ENCODE assay signal across 21 cellular contexts in genomic region chr19:46761418-46761831, GRCh38. TPM values are rescaled to one million over a fixed set of nuclear protein-coding genes. Genes with fewer than 3 reads are reported as not detected.
DNase-seq lines count a peak whose midpoint lies in the region; ATAC-seq and TF ChIP-seq lines count a peak whose summit lies in the region.
"Had no signal": no experiment of that assay in that cellular context is flagged by ENCODE, and none has a peak within 500 bp of the region (broad histone marks: within the 10 kb centered on the region; RNA-seq: fewer than 3 reads in every experiment).

No MANE protein-coding gene starts in this region.

- CTCF ChIA-PET in mammary epithelial cell (lab: Charles Lee; ENCODE audit: low non-redundant PET): no interaction called here

- H3K9ac ChIP-seq in GM23248 (peak overlapping the region; percentile 23; the same call in 1 of the 2 replicates), mammary epithelial cell (ENCODE audit: insufficient read depth, low read length) (no peak overlapping the region), subcutaneous abdominal adipose tissue (ENCODE audit: low read length in 5 of 5) (no peak overlapping the region)

- H3K4me3 ChIP-seq in GM23248: no peak overlapping the region
- H3K4me3 ChIP-seq in mammary epithelial cell (replicated peaks in 1 of 3; ENCODE audit: insufficient read depth in 1 of 3, low read depth in 2 of 3, low read length in 3 of 3): no peak overlapping the region
- H3K4me3 ChIP-seq in gastroesophageal sphincter: no peak overlapping the region
- no peak overlapping the region for H3K4me3 ChIP-seq in subcutaneous abdominal adipose tissue (ENCODE audit: low read depth in 1 of 5, low read length in 5 of 5)
- H3K4me3 ChIP-seq: right lobe of liver, SK-N-MC had no signal

- TF ChIP-seq EP300 in gastroesophageal sphincter (IDR thresholded peaks at IDR 0.05): no peak

- H2AFZ ChIP-seq in GM23248: no peak overlapping the region
- H2AFZ ChIP-seq in mammary epithelial cell (ENCODE audit: low read depth, low read length): no peak overlapping the region

- TF ChIP-seq CTCF in mammary epithelial cell (conservative IDR thresholded peaks at IDR 0.05 in 1 of 2, IDR thresholded peaks at IDR 0.05 in 1 of 2; ENCODE audit: extremely low read depth in 1 of 2, insufficient read depth in 1 of 2, low read depth in 1 of 2, low read length in 2 of 2) (no peak), gastroesophageal sphincter (IDR thresholded peaks at IDR 0.05) (no peak)

- no peak for TF ChIP-seq POLR2A in gastroesophageal sphincter (IDR thresholded peaks at IDR 0.05)

- ATAC-seq in gastroesophageal sphincter (no peak), HG03196 (IDR thresholded peaks at IDR 0.05; ENCODE audit: unreplicated experiment) (no peak), GM19467 (IDR thresholded peaks at IDR 0.05; ENCODE audit: unreplicated experiment) (no peak), GM21360 (IDR thresholded peaks at IDR 0.05; ENCODE audit: unreplicated experiment) (no peak)
- ATAC-seq: stimulated activated naive B cell treated with anti-CD40 and anti-IgM and Interleukin-4, amounts not matched to agents 10 μg/mL and 1 μg/mL and 100 μg/mL, for 72 hours had no signal

- 58 to 59% methylated on average over 5 of the region's 5 CpGs for WGBS in GM23248 (ENCODE audit: low coverage in 1 of 2, low lambda C conversion rate in 2 of 2, missing lambda C conversion rate in 2 of 2), 2 experiments
- 36% methylated on average over 5 of the region's 5 CpGs for WGBS in mammary epithelial cell (ENCODE audit: low coverage, missing lambda C conversion rate)
- WGBS in gastroesophageal sphincter (ENCODE audit: low coverage in 1 of 2), 2 donors: 47 to 49% methylated on average over 5 of the region's 5 CpGs

- H3K9me3 ChIP-seq in GM23248 (ENCODE audit: low read depth): no peaks in the 10 kb centered on the region
- H3K9me3 ChIP-seq in mammary epithelial cell (replicated peaks; ENCODE audit: insufficient read depth, low read length): no peaks in the 10 kb centered on the region
- no peaks in the 10 kb centered on the region for H3K9me3 ChIP-seq in gastroesophageal sphincter
- H3K9me3 ChIP-seq in subcutaneous abdominal adipose tissue (ENCODE audit: control insufficient read depth in 5 of 5, low read length in 5 of 5): no peaks in the 10 kb centered on the region
- H3K9me3 ChIP-seq: right lobe of liver had no signal

- H3K4me1 ChIP-seq in GM23248 (ENCODE audit: insufficient read depth) (peaks cover 25% of the 10 kb centered on the region), mammary epithelial cell (ENCODE audit: insufficient read depth, low read length) (peaks cover 32% of the 10 kb centered on the region), gastroesophageal sphincter (peaks cover 0 to 41% (median 11%) of the 10 kb centered on the region in 3 donors), subcutaneous abdominal adipose tissue (ENCODE audit: control insufficient read depth in 5 of 5, insufficient read depth in 5 of 5, low read length in 5 of 5) (peaks cover 0 to 37% (median 21%) of the 10 kb centered on the region in 5 donors)

- intact Hi-C loops in mammary epithelial cell (cut with micrococcal nuclease): no loop called here

- dilution Hi-C loops in mammary epithelial cell (cut with HindIII; ENCODE audit: low sequenced_read_pairs): no loop called here

- H3K36me3 ChIP-seq in GM23248 (ENCODE audit: low read depth) (no peaks in the 10 kb centered on the region), mammary epithelial cell (ENCODE audit: insufficient read depth, low read length) (no peaks in the 10 kb centered on the region), gastroesophageal sphincter (peaks cover 0 to 9% of the 10 kb centered on the region in 2 donors), subcutaneous abdominal adipose tissue (ENCODE audit: control insufficient read depth in 5 of 5, insufficient read depth in 5 of 5, low read length in 5 of 5) (peaks cover 0 to 6% (median 3%) of the 10 kb centered on the region in 5 donors)
- H3K36me3 ChIP-seq: right lobe of liver had no signal

- in situ Hi-C loops in GM23248 (cut with MboI) (no loop called here), mammary epithelial cell (cut with MboI; ENCODE audit: low sequenced_read_pairs in 2 of 2) (loop anchor here in 1 of 2 donors (25.0 kb wide), 1 partner anchor 226 kb away; no protein-coding TSS in a partner anchor)

- no peaks in the 10 kb centered on the region for H3K9me2 ChIP-seq in GM23248 (ENCODE audit: insufficient read depth)

- no peaks in the 10 kb centered on the region for H3K27me3 ChIP-seq in GM23248 (replicated peaks; ENCODE audit: insufficient read depth)
- no peaks in the 10 kb centered on the region for H3K27me3 ChIP-seq in mammary epithelial cell (ENCODE audit: insufficient read depth, low read length)
- H3K27me3 ChIP-seq in gastroesophageal sphincter: no peaks in the 10 kb centered on the region
- H3K27me3 ChIP-seq in subcutaneous abdominal adipose tissue (ENCODE audit: control insufficient read depth in 5 of 5, insufficient read depth in 4 of 5, low read length in 5 of 5): no peaks in the 10 kb centered on the region
- H3K27me3 ChIP-seq: right lobe of liver had no signal

- DNase-seq in GM23248 (peak; percentile 28), mammary epithelial cell (no peak), MV-4-11 (lab: John Stamatoyannopoulos, UW) (no peak)
- DNase-seq: activated CD4-positive, alpha-beta T cell treated with anti-CD3 and anti-CD28 coated beads, Interleukin-2, amount 50 U/mL, for 1 hour; activated naive CD8-positive, alpha-beta T cell treated with anti-CD3 and anti-CD28 coated beads for 36 hours; activated T-cell treated with anti-CD3 and anti-CD28 coated beads, Interleukin-2, amount 50 U/mL, for 24 hours; CD4-positive, CD25-positive, alpha-beta regulatory T cell; cerebellar nuclear complex; Karpas-422; NCI-H1436; NCI-H510A; nephron progenitor cell; right lobe of liver; stimulated activated naive B cell treated with anti-CD40 and anti-IgM and Interleukin-4, amounts not matched to agents 10 μg/mL and 1 μg/mL and 100 μg/mL, for 72 hours had no signal

- H3K27ac ChIP-seq in GM23248 (peak overlapping the region; percentile 93), mammary epithelial cell (ENCODE audit: insufficient read depth, low read depth, low read length) (peak overlapping the region; percentile 11), gastroesophageal sphincter (peak overlapping the region in 3 of 4 donors; percentile 64 to 81 (median 73)), subcutaneous abdominal adipose tissue (ENCODE audit: low read depth, low read length) (peak overlapping the region; percentile 30)
- H3K27ac ChIP-seq: HL-60, SK-N-MC had no signal

- no peaks in the 10 kb centered on the region for H3K79me2 ChIP-seq in GM23248 (ENCODE audit: insufficient read depth)
- no peaks in the 10 kb centered on the region for H3K79me2 ChIP-seq in mammary epithelial cell (ENCODE audit: insufficient read depth, low read length)

- H3F3A ChIP-seq in GM23248 (ENCODE audit: insufficient read depth): peaks cover 31% of the 10 kb centered on the region

- H4K20me1 ChIP-seq in GM23248 (ENCODE audit: insufficient read depth) (no peaks in the 10 kb centered on the region), mammary epithelial cell (ENCODE audit: insufficient read depth, low read length) (no peaks in the 10 kb centered on the region)

- H3K4me2 ChIP-seq in GM23248 (ENCODE audit: unreplicated experiment) (no peak overlapping the region), mammary epithelial cell (ENCODE audit: insufficient read depth, low read depth, low read length) (no peak overlapping the region)

- no TSS peak for BruUV-seq in mammary epithelial cell (replicated peaks; lab: Mats Ljungman, UMichigan)

RNA-seq across cellular contexts. Expression of gene STRN4, which starts 15.2 kb away (rescaled TPM):
- 75.7 and 114 TPM in 2 replicates for total RNA-seq in GM23248 (2014; rRNA removed; shearing (Covaris generic))
- 44.4 and 45.9 TPM in 2 replicates for polyA plus RNA-seq in GM23248 (2016; fragmentation: Nextera tagmentation; extraction: Ambion mirVana)
- total RNA-seq in mammary epithelial cell: 10 to 100 TPM; 59.2 to 92.4 TPM
- polyA plus RNA-seq in mammary epithelial cell: 56.3 TPM
- polyA minus RNA-seq in mammary epithelial cell: 72.5 TPM
- 100 to 1,000 TPM in 1 of 4 donors, 10 to 100 TPM in 3; 64.6 to 109 (median 90.4) TPM for total RNA-seq in gastroesophageal sphincter

RNA-seq across cellular contexts. Expression of gene FKRP, which starts 15.6 kb away (rescaled TPM):
- total RNA-seq in GM23248 (2014; rRNA removed; shearing (Covaris generic)): 32.1 and 41.5 TPM in 2 replicates
- polyA plus RNA-seq in GM23248 (2016; fragmentation: Nextera tagmentation; extraction: Ambion mirVana): 12.4 and 15.0 TPM in 2 replicates
- 10 to 100 TPM; 15.7 to 23.4 TPM for total RNA-seq in mammary epithelial cell
- 11.7 TPM for polyA plus RNA-seq in mammary epithelial cell
- 18.6 TPM for polyA minus RNA-seq in mammary epithelial cell
- 10 to 100 TPM; 18.7 to 22.5 (median 20.3) TPM for total RNA-seq in gastroesophageal sphincter

RNA-seq across cellular contexts. Expression of gene SLC1A5, which starts 27.0 kb away (rescaled TPM):
- 426 and 456 TPM in 2 replicates for total RNA-seq in GM23248 (2014; rRNA removed; shearing (Covaris generic))
- polyA plus RNA-seq in GM23248 (2016; fragmentation: Nextera tagmentation; extraction: Ambion mirVana) (367 and 393 TPM in 2 replicates), mammary epithelial cell (274 TPM)
- total RNA-seq in mammary epithelial cell (100 to 1,000 TPM; 328 to 370 TPM), gastroesophageal sphincter (10 to 100 TPM; 16.2 to 56.7 (median 38.8) TPM)
- polyA minus RNA-seq in mammary epithelial cell: 353 TPM

RNA-seq across cellular contexts. Expression of gene PRKD2, which starts 44.5 kb away (rescaled TPM):
- total RNA-seq in GM23248 (2014; rRNA removed; shearing (Covaris generic)): 11.9 and 16.4 TPM in 2 replicates
- 12.3 and 14.2 TPM in 2 replicates for polyA plus RNA-seq in GM23248 (2016; fragmentation: Nextera tagmentation; extraction: Ambion mirVana)
- 10 to 100 TPM; 20.2 to 55.5 TPM for total RNA-seq in mammary epithelial cell
- 23.9 TPM for polyA plus RNA-seq in mammary epithelial cell
- 21.0 TPM for polyA minus RNA-seq in mammary epithelial cell
- total RNA-seq in gastroesophageal sphincter: 10 to 100 TPM; 15.2 to 33.6 (median 19.7) TPM

Comparison
In these comparisons a context has a peak if more than half of its experiments do, and no peak if none do; other contexts are left out.
1. H3K27ac ChIP-seq: peak in every context shown above with its lines; median percentile 93 in GM23248; 73 in gastroesophageal sphincter; 30 in subcutaneous abdominal adipose tissue; 11 in mammary epithelial cell.